ENCODE assay signal across 10 cellular contexts in genomic region chr10:60441515-60441914, GRCh38. TPM values are rescaled to one million over a fixed set of nuclear protein-coding genes. Genes with fewer than 3 reads are reported as not detected.
DNase-seq lines count a peak whose midpoint lies in the region; ATAC-seq and TF ChIP-seq lines count a peak whose summit lies in the region.
"Had no signal": no experiment of that assay in that cellular context is flagged by ENCODE, and none has a peak within 500 bp of the region (broad histone marks: within the 10 kb centered on the region; RNA-seq: fewer than 3 reads in every experiment).

No MANE protein-coding gene starts in this region.

- no peak for ATAC-seq in DND-41 (ENCODE audit: insufficient read depth, low read depth)
- ATAC-seq in CD4-positive, alpha-beta T cell (ENCODE audit: poor library complexity): no peak

- POLR2A ChIA-PET in CD4-positive, alpha-beta T cell (lab: Charles Lee): no interaction called here

- H3K4me2 ChIP-seq in DND-41 (ENCODE audit: insufficient read depth, low read length): no peak overlapping the region

- intact Hi-C loops in CD4-positive, alpha-beta T cell (cut with DNase I, micrococcal nuclease): loop anchor here (10.0 kb wide), 2 partner anchors 203 to 523 kb away; no protein-coding TSS in a partner anchor

- no peaks in the 10 kb centered on the region for H4K20me1 ChIP-seq in DND-41 (ENCODE audit: insufficient read depth, low read length)

- H3K27me3 ChIP-seq in DND-41 (ENCODE audit: insufficient read depth, low read length, poor library complexity): peaks cover 2% of the 10 kb centered on the region
- no peaks in the 10 kb centered on the region for H3K27me3 ChIP-seq in CD4-positive, alpha-beta T cell (ENCODE audit: control insufficient read depth, insufficient read depth, low read length)

- H2AFZ ChIP-seq in DND-41 (ENCODE audit: low read depth, low read length): no peak overlapping the region

- H3K27ac Mint-ChIP-seq in CD4-positive, alpha-beta T cell: no peak overlapping the region

- H3K79me2 ChIP-seq in DND-41 (ENCODE audit: insufficient read depth, low read length): no peaks in the 10 kb centered on the region

- no peaks in the 10 kb centered on the region for H3K9me3 Mint-ChIP-seq in CD4-positive, alpha-beta T cell

- no peaks in the 10 kb centered on the region for H3K36me3 ChIP-seq in DND-41 (ENCODE audit: insufficient read depth, low read length)
- H3K36me3 ChIP-seq: HAP-1 had no signal

- no peaks in the 10 kb centered on the region for H3K9me3 ChIP-seq in DND-41 (ENCODE audit: insufficient read depth, low read length, severe bottlenecking)
- no peaks in the 10 kb centered on the region for H3K9me3 ChIP-seq in CD4-positive, alpha-beta T cell (ENCODE audit: control insufficient read depth, low read length)
- H3K9me3 ChIP-seq: HAP-1 had no signal

- peaks cover 2% of the 10 kb centered on the region for H3K4me1 Mint-ChIP-seq in CD4-positive, alpha-beta T cell (ENCODE audit: low read depth)

- no peak overlapping the region for H3K4me3 Mint-ChIP-seq in CD4-positive, alpha-beta T cell

- H3K27me3 Mint-ChIP-seq in CD4-positive, alpha-beta T cell: no peaks in the 10 kb centered on the region

- no peaks in the 10 kb centered on the region for H3K4me1 ChIP-seq in DND-41 (ENCODE audit: insufficient read depth, low read length)
- H3K4me1 ChIP-seq: HAP-1 had no signal

- CTCF ChIA-PET in CD4-positive, alpha-beta T cell (lab: Charles Lee): no interaction called here

- H3K36me3 Mint-ChIP-seq in CD4-positive, alpha-beta T cell (ENCODE audit: low read depth): peaks cover 13% of the 10 kb centered on the region

- no peak overlapping the region for H3K27ac ChIP-seq in DND-41 (ENCODE audit: low read length)
- H3K27ac ChIP-seq in CD4-positive, alpha-beta T cell (ENCODE audit: low read depth, low read length): no peak overlapping the region

- in situ Hi-C loops in astrocyte of the cerebellum (cut with HindIII; ENCODE audit: low sequenced_read_pairs): loop anchor here (25.0 kb wide), 3 partner anchors 196 to 329 kb away; no protein-coding TSS in a partner anchor

- DNase-seq in DND-41 (no peak), Kasumi-1 (lab: John Stamatoyannopoulos, UW) (peak; percentile 68 to 88), astrocyte of the cerebellum (ENCODE audit: low read depth) (no peak), midbrain (lab: John Stamatoyannopoulos, UW) (peak; percentile 7), ureter (ENCODE audit: low spot score) (no peak)
- DNase-seq in stimulated activated CD4-positive, alpha-beta T cell treated with anti-CD3 and anti-CD28 coated beads, Interleukin-15, amount 100 ng/mL, for 24 hours: no peak
- no peak for DNase-seq in CD4-positive, alpha-beta T cell
- DNase-seq: effector memory CD4-positive, alpha-beta T cell; stimulated activated CD4-positive, alpha-beta T cell treated with anti-CD3 and anti-CD28 coated beads, Interleukin-4, amount 100 ng/mL, for 4 hours had no signal

- no peak overlapping the region for H3K9ac ChIP-seq in DND-41 (ENCODE audit: low read depth, low read length)

- peak; percentile 40 for TF ChIP-seq CTCF in DND-41 (IDR thresholded peaks at IDR 0.05; ENCODE audit: borderline replicate concordance, extremely low read depth, low read length, poor library complexity, severe bottlenecking)
- TF ChIP-seq CTCF in astrocyte of the cerebellum (IDR thresholded peaks at IDR 0.05; ENCODE audit: low read depth, low read length, missing control alignments): peak; percentile 7
- no peak for TF ChIP-seq CTCF in CD4-positive, alpha-beta T cell (IDR thresholded peaks at IDR 0.05)

- H3K4me3 ChIP-seq in DND-41 (ENCODE audit: low read depth in 1 of 2, low read length in 2 of 2): no peak overlapping the region
- no peak overlapping the region for H3K4me3 ChIP-seq in astrocyte of the cerebellum (ENCODE audit: low read depth, low read length)
- H3K4me3 ChIP-seq: HAP-1 had no signal

RNA-seq across cellular contexts. Expression of gene ANK3, which starts 51.8 kb away (rescaled TPM):
- 10 to 100 TPM; 60.5 to 61.9 TPM for total RNA-seq in CD4-positive, alpha-beta T cell
- total RNA-seq in ureter: 86.0 TPM

Comparison
In these comparisons a context has a peak if more than half of its experiments do, and no peak if none do; other contexts are left out.
1. DNase-seq: peak in Kasumi-1 (2 of 2) and midbrain (single experiment); none in DND-41 (single experiment), astrocyte of the cerebellum (single experiment), stimulated activated CD4-positive, alpha-beta T cell treated with anti-CD3 and anti-CD28 coated beads, Interleukin-15, amount 100 ng/mL, for 24 hours (single experiment), CD4-positive, alpha-beta T cell (0 of 10) and ureter (single experiment).